ENCODE assay signal across 1 cellular context in the genomic region with DNA sequence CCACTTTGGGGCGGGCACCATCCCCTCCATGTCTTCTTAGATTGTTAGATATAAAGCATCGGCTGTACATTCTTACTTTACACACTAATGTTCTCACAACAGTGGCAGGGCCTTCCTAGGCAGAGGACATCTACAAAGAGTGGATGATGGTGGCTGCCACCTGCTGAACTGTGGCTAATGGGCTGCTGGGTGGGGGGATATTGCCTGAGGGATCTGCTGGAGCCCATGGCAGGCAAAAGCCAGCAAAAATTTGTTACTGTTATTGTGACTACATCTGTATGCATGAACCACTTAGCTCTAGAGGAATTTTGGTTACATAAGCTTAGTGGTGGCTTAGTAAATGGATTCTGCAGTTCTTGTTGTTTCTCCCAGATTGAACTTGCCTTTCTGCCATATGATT.
TF ChIP-seq lines count a peak whose summit lies in the region.

No MANE protein-coding gene starts in this region.

TF ChIP-seq in IMR-90, 13 proteins besides CTCF, POLR2A, EP300 and RAD21:
- TF ChIP-seq MAFK (IDR thresholded peaks at IDR 0.05; ENCODE audit: low read depth, low read length) (no peak), CEBPB (IDR thresholded peaks at IDR 0.05; ENCODE audit: low read depth, low read length) (no peak), FOS (IDR thresholded peaks at IDR 0.05; ENCODE audit: low read depth, low read length) (no peak), RCOR1 (IDR thresholded peaks at IDR 0.05; ENCODE audit: insufficient replicate concordance, low read length) (no peak), SMC3 (IDR thresholded peaks at IDR 0.05; ENCODE audit: low read depth, low read length) (no peak), MXI1 (IDR thresholded peaks at IDR 0.05; ENCODE audit: borderline replicate concordance, low read depth, low read length) (no peak), MAZ (IDR thresholded peaks at IDR 0.05; ENCODE audit: borderline replicate concordance, low read depth, low read length) (no peak), CHD1 (IDR thresholded peaks at IDR 0.05; ENCODE audit: low read depth, low read length) (no peak), BHLHE40 (IDR thresholded peaks at IDR 0.05; ENCODE audit: low read depth, low read length) (no peak), RFX5 (IDR thresholded peaks at IDR 0.05; ENCODE audit: low read depth, low read length) (no peak)
- TF ChIP-seq, protein P1, sequence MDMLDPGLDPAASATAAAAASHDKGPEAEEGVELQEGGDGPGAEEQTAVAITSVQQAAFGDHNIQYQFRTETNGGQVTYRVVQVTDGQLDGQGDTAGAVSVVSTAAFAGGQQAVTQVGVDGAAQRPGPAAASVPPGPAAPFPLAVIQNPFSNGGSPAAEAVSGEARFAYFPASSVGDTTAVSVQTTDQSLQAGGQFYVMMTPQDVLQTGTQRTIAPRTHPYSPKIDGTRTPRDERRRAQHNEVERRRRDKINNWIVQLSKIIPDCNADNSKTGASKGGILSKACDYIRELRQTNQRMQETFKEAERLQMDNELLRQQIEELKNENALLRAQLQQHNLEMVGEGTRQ (IDR thresholded peaks at IDR 0.05; ENCODE audit: low read depth, low read length) = no peak
- TF ChIP-seq, protein P2, sequence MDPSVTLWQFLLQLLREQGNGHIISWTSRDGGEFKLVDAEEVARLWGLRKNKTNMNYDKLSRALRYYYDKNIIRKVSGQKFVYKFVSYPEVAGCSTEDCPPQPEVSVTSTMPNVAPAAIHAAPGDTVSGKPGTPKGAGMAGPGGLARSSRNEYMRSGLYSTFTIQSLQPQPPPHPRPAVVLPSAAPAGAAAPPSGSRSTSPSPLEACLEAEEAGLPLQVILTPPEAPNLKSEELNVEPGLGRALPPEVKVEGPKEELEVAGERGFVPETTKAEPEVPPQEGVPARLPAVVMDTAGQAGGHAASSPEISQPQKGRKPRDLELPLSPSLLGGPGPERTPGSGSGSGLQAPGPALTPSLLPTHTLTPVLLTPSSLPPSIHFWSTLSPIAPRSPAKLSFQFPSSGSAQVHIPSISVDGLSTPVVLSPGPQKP (IDR thresholded peaks at IDR 0.05; ENCODE audit: borderline replicate concordance, low read depth, low read length) = no peak
